In genomic region chr10:73134727-73135126, GRCh38 we compare ENCODE assay signal across 24 cellular contexts.
"Had no signal": no experiment of that assay in that cellular context is flagged by ENCODE, and none has a peak within 500 bp of the region (broad histone marks: within the 10 kb centered on the region; RNA-seq: fewer than 3 reads in every experiment).

No MANE protein-coding gene starts in this region.

- H3K9me3 ChIP-seq: colonic mucosa, esophagus muscularis mucosa, gastroesophageal sphincter, heart left ventricle, left lung, lower lobe of right lung had no signal

- DNase-seq: colonic mucosa; cortex of kidney; dermis blood vessel endothelial cell; dorsolateral prefrontal cortex; effector CD4-positive, alpha-beta T cell; effector memory CD4-positive, alpha-beta T cell; foreskin keratinocyte; heart left ventricle; hypothalamus; immature natural killer cell; islet precursor cell; kidney; kidney glomerular epithelial cell; left lung; left ventricle myocardium superior; lower lobe of right lung; mesenchymal stem cell; naive thymus-derived CD4-positive, alpha-beta T cell had no signal

- H3K27ac ChIP-seq: colonic mucosa, dorsolateral prefrontal cortex, esophagus muscularis mucosa, foreskin keratinocyte, gastroesophageal sphincter, heart left ventricle, hepatocyte, left lung, lower lobe of right lung had no signal

- ATAC-seq: foreskin keratinocyte; gastroesophageal sphincter; heart left ventricle; left lung; left ventricle myocardium superior; lower lobe of right lung; naive thymus-derived CD4-positive, alpha-beta T cell had no signal

- H3K27ac Mint-ChIP-seq: immature natural killer cell; mesothelial cell of epicardium; naive thymus-derived CD4-positive, alpha-beta T cell had no signal

- H3K4me2 ChIP-seq: hepatocyte had no signal

- H3K27me3 Mint-ChIP-seq: naive thymus-derived CD4-positive, alpha-beta T cell had no signal

- H3K79me2 ChIP-seq: hepatocyte had no signal

- H3K9me3 Mint-ChIP-seq: immature natural killer cell; mesothelial cell of epicardium; naive thymus-derived CD4-positive, alpha-beta T cell had no signal

- H2AFZ ChIP-seq: hepatocyte had no signal

- H3K4me1 Mint-ChIP-seq: immature natural killer cell; mesothelial cell of epicardium; naive thymus-derived CD4-positive, alpha-beta T cell had no signal

- H3K4me3 ChIP-seq: colonic mucosa, dorsolateral prefrontal cortex, esophagus muscularis mucosa, gastroesophageal sphincter, heart left ventricle, hepatocyte, left lung, lower lobe of right lung had no signal

- FAIRE-seq: endothelial cell of umbilical vein, frontal cortex, kidney had no signal

- H3K27me3 ChIP-seq: colonic mucosa, dorsolateral prefrontal cortex, esophagus muscularis mucosa, foreskin keratinocyte, gastroesophageal sphincter, heart left ventricle, hepatocyte, left lung had no signal

- H3K4me1 ChIP-seq: colonic mucosa, esophagus muscularis mucosa, gastroesophageal sphincter, heart left ventricle, left lung, lower lobe of right lung had no signal

- H3K4me3 Mint-ChIP-seq: immature natural killer cell; mesothelial cell of epicardium; naive thymus-derived CD4-positive, alpha-beta T cell had no signal
